ENCODE assay signal across 29 cellular contexts in the genomic region with DNA sequence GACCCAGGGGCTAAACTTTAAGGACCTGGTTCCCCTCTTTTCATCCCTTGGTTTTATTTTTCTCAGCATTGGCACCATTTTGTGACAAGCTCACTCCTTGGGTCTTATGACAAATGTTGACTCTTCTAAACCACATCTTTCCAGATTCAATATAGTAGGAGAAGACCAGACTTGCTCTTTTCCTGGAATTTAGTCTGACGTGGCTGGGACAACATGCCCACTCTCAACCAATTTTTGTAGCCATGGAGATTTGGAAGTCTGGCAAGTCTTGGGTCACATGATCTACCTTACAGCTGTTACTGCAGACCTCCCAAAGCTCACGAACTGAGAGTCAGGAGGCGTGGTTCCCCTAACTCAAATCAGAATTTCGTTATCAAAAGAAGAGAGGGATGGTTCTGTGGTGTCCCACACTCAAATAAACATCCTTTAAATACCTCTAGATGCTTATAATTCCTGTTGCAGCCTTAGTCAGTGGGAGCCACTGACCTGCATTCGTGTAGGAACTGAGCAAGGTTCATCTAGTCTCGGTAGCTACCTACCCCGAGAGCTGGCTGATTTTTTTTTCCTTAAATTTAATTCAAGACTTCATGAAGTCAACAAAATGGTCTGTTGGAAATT.
A peak's percentile ranks its signal among the peaks of the same experiment; 100 is the strongest.
DNase-seq lines count a peak whose midpoint lies in the region; ATAC-seq, FAIRE-seq and TF ChIP-seq lines count a peak whose summit lies in the region.
"Had no signal": no experiment of that assay in that cellular context is flagged by ENCODE, and none has a peak within 500 bp of the region (broad histone marks: within the 10 kb centered on the region; RNA-seq: fewer than 3 reads in every experiment).

No MANE protein-coding gene starts in this region.

- DNase-seq in activated CD4-positive, alpha-beta T cell treated with anti-CD3 and anti-CD28 coated beads for 36 hours, result peak; percentile 22
- no peak for DNase-seq in activated CD4-positive, alpha-beta T cell treated with anti-CD3 and anti-CD28 coated beads for 1 hour
- DNase-seq in H4 (ENCODE audit: low spot score) (peak; percentile 27), bronchial epithelial cell (ENCODE audit: low read depth) (peak; percentile 89), ovary (peak in 4 of 5 donors; percentile 41 to 60 (median 48)), SHP77 treated with DMSO at 0.1 percent for 48 hours (lab: John Stamatoyannopoulos, UW) (no peak)
- DNase-seq in effector memory CD4-positive, alpha-beta T cell, result no peak
- DNase-seq: CD4-positive, alpha-beta T cell; DMS79; GF-D8; Karpas-422; NCI-H1092 treated with DMSO at 0.1 percent for 48 hours; NCI-H1436; NCI-H187; NCI-H2081 treated with DMSO at 0.1 percent for 48 hours; NCI-H526; NCI-H82; NK-92 treated with Interleukin-12 subunit alpha and Interleukin-12 subunit beta, amount 100 ng/mL, for 24 hours; PC-9; Right ventricle myocardium superior; RPMI8226 had no signal

- CTCF ChIA-PET in activated CD4-positive, alpha-beta T cell treated with anti-CD3 and anti-CD28 coated beads for 36 hours (lab: Charles Lee), result interaction anchor here (1.7 kb wide), 1 partner anchor 8 kb away, joined by 5 read pairs; no protein-coding TSS in a partner anchor

- no peaks in the 10 kb centered on the region for H3K9me3 ChIP-seq in ovary
- H3K9me3 ChIP-seq in effector memory CD4-positive, alpha-beta T cell (ENCODE audit: control insufficient read depth, low read length), result peaks cover 7% of the 10 kb centered on the region

- H3K36me3 ChIP-seq in bronchial epithelial cell (ENCODE audit: control insufficient read depth, insufficient read depth, low read length) (no peaks in the 10 kb centered on the region), ovary (no peaks in the 10 kb centered on the region)
- no peaks in the 10 kb centered on the region for H3K36me3 ChIP-seq in effector memory CD4-positive, alpha-beta T cell (ENCODE audit: control insufficient read depth, insufficient read depth, low read length)
- H3K36me3 ChIP-seq: BLaER1 treated with 17β-estradiol and CSF1 and Interleukin-3, amounts not matched to agents 10 nM and 100 nM had no signal

- POLR2A ChIA-PET in activated CD4-positive, alpha-beta T cell treated with anti-CD3 and anti-CD28 coated beads for 36 hours (lab: Charles Lee), result interaction anchor here (0.8 to 1.2 kb wide), 3 partner anchors 14 to 139 kb away, joined by 3 read pairs; no protein-coding TSS in a partner anchor

- H3K36me3 Mint-ChIP-seq in activated CD4-positive, alpha-beta T cell treated with anti-CD3 and anti-CD28 coated beads for 36 hours (ENCODE audit: low read depth), result peaks cover 10% of the 10 kb centered on the region

- 14 to 40% (median 15%) methylated on average over 7 of the region's 7 CpGs for WGBS in ovary, 3 donors

- no peak for TF ChIP-seq POLR2A in ovary (IDR thresholded peaks at IDR 0.05)

- peak overlapping the region in 1 of 2 donors; percentile 31 for H3K27ac ChIP-seq in ovary
- H3K27ac ChIP-seq in effector memory CD4-positive, alpha-beta T cell (ENCODE audit: insufficient read depth, low read length, poor library complexity, severe bottlenecking), result no peak overlapping the region
- H3K27ac ChIP-seq: BLaER1 treated with 17β-estradiol and CSF1 and Interleukin-3, amounts not matched to agents 10 nM and 100 nM; HL-60; PC-9 had no signal

- H3K4me3 Mint-ChIP-seq in activated CD4-positive, alpha-beta T cell treated with anti-CD3 and anti-CD28 coated beads for 36 hours, result no peak overlapping the region
- H3K4me3 Mint-ChIP-seq: CD4-positive, alpha-beta T cell had no signal

- peaks cover 16% of the 10 kb centered on the region for H3K9me3 Mint-ChIP-seq in activated CD4-positive, alpha-beta T cell treated with anti-CD3 and anti-CD28 coated beads for 36 hours (ENCODE audit: low read depth)

- no peak for TF ChIP-seq EP300 in ovary (IDR thresholded peaks at IDR 0.05)

- ATAC-seq in activated CD4-positive, alpha-beta T cell treated with anti-CD3 and anti-CD28 coated beads for 36 hours, result peak; percentile 72
- ATAC-seq in HG03457 (IDR thresholded peaks at IDR 0.05; ENCODE audit: unreplicated experiment), result no peak
- ATAC-seq: HCT116 had no signal

- H3K27me3 ChIP-seq in bronchial epithelial cell (ENCODE audit: control insufficient read depth, insufficient read depth, low read length) (no peaks in the 10 kb centered on the region), ovary (no peaks in the 10 kb centered on the region)
- H3K27me3 ChIP-seq in effector memory CD4-positive, alpha-beta T cell (replicated peaks; ENCODE audit: control insufficient read depth, insufficient read depth, low read length, poor library complexity, severe bottlenecking), result no peaks in the 10 kb centered on the region
- H3K27me3 ChIP-seq: BLaER1 treated with 17β-estradiol and CSF1 and Interleukin-3, amounts not matched to agents 10 nM and 100 nM had no signal

- H3K4me3 ChIP-seq in bronchial epithelial cell (ENCODE audit: low read depth, low read length) (no peak overlapping the region), ovary (no peak overlapping the region)
- H3K4me3 ChIP-seq in effector memory CD4-positive, alpha-beta T cell (ENCODE audit: insufficient read depth, low read depth, low read length, poor library complexity, severe bottlenecking), result no peak overlapping the region
- H3K4me3 ChIP-seq: BLaER1 treated with 17β-estradiol and CSF1 and Interleukin-3, amounts not matched to agents 10 nM and 100 nM; PC-9 had no signal

- intact Hi-C loops in activated CD4-positive, alpha-beta T cell treated with anti-CD3 and anti-CD28 coated beads for 36 hours (cut with DNase I, micrococcal nuclease), result no loop called here
- intact Hi-C loops in ovary (cut with DNase I), result no loop called here

- FAIRE-seq in bronchial epithelial cell (lab: Jason Lieb, UNC), result no peak
- FAIRE-seq: A204.1, D721Med, GM12892, H1 had no signal

- peak overlapping the region; percentile 29 for H3K27ac Mint-ChIP-seq in activated CD4-positive, alpha-beta T cell treated with anti-CD3 and anti-CD28 coated beads for 36 hours
- H3K27ac Mint-ChIP-seq: CD4-positive, alpha-beta T cell had no signal

- peaks cover 12% of the 10 kb centered on the region for H3K4me1 ChIP-seq in ovary (ENCODE audit: insufficient read depth)
- H3K4me1 ChIP-seq in effector memory CD4-positive, alpha-beta T cell (ENCODE audit: control insufficient read depth, insufficient read depth, low read length, poor library complexity, severe bottlenecking), result no peaks in the 10 kb centered on the region
- H3K4me1 ChIP-seq: BLaER1 treated with 17β-estradiol and CSF1 and Interleukin-3, amounts not matched to agents 10 nM and 100 nM had no signal

- peaks cover 21% of the 10 kb centered on the region for H3K4me1 Mint-ChIP-seq in activated CD4-positive, alpha-beta T cell treated with anti-CD3 and anti-CD28 coated beads for 36 hours

- H3K27me3 Mint-ChIP-seq in activated CD4-positive, alpha-beta T cell treated with anti-CD3 and anti-CD28 coated beads for 36 hours, result no peaks in the 10 kb centered on the region
- H3K27me3 Mint-ChIP-seq: CD4-positive, alpha-beta T cell had no signal

- TF ChIP-seq CTCF in bronchial epithelial cell (IDR thresholded peaks at IDR 0.05; ENCODE audit: insufficient read depth, low read length, severe bottlenecking) (no peak), ovary (IDR thresholded peaks at IDR 0.05) (no peak)

Comparison
In these comparisons a context has a peak if more than half of its experiments do, and no peak if none do; other contexts are left out.
1. DNase-seq: peak in activated CD4-positive, alpha-beta T cell treated with anti-CD3 and anti-CD28 coated beads for 36 hours (single experiment), H4 (single experiment), bronchial epithelial cell (single experiment) and ovary (4 of 5); none in activated CD4-positive, alpha-beta T cell treated with anti-CD3 and anti-CD28 coated beads for 1 hour (single experiment), effector memory CD4-positive, alpha-beta T cell (0 of 3) and SHP77 treated with DMSO at 0.1 percent for 48 hours (single experiment).